ENCODE assay signal across 1 cellular context in genomic region chrX:129953881-129954280, GRCh38.
TF ChIP-seq lines count a peak whose summit lies in the region.

No MANE protein-coding gene starts in this region.

TF ChIP-seq in GM23338, 12 proteins besides CTCF, POLR2A, EP300 and RAD21:
- TF ChIP-seq ZNF462 (CRISPR knock-in tag; IDR thresholded peaks at IDR 0.05) (no peak), ETS1 (IDR thresholded peaks at IDR 0.05) (no peak), JUNB (IDR thresholded peaks at IDR 0.05; ENCODE audit: unreplicated experiment) (no peak), ZNF331 (CRISPR knock-in tag; IDR thresholded peaks at IDR 0.05; ENCODE audit: low read depth) (no peak), ZNF114 (CRISPR knock-in tag; IDR thresholded peaks at IDR 0.05) (no peak), NANOG (IDR thresholded peaks at IDR 0.05; ENCODE audit: borderline replicate concordance) (no peak), REST (IDR thresholded peaks at IDR 0.05; ENCODE audit: unreplicated experiment) (no peak), POLR2AphosphoS5 (IDR thresholded peaks at IDR 0.05; ENCODE audit: low read depth) (no peak), STAT1 (IDR thresholded peaks at IDR 0.05; ENCODE audit: unreplicated experiment) (no peak), CREB1 (CRISPR knock-in tag; IDR thresholded peaks at IDR 0.05; ENCODE audit: low read depth) (no peak), EZH2 (IDR thresholded peaks at IDR 0.05; ENCODE audit: low read depth, unreplicated experiment) (no peak), EZH2phosphoT487 (IDR thresholded peaks at IDR 0.05; ENCODE audit: unreplicated experiment) (no peak)
